ENCODE assay signal across 21 cellular contexts in the genomic region with DNA sequence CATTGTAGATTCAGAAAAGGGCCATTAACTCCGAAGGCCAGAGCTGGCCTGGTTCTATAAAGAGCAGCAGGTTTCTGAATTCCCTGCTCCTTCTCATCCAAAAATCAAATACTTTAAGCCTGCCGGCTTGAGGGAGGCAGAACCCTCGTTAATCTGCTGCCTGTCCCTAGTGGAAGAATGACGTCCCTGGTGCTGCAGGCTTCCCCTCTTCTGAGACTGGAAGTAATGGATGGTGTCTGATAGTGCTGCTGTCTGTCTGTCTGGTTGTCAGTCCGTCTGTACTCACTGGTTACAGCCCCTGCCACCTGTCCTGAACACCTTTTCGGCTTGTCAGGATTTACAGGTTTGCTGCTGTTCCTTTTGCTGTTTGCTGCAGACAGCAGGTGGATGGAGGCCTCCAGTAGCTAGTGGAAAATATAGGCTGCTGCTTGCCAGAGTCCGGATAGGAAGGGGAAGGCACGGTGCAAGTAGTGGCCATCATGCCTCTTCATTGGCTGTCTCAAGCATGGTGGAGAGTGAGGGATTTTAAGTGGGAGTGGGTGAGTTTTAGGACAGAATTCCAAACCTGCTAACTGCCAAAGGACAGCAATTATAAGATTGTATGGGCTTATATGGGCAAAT. TPM values are rescaled to one million over a fixed set of nuclear protein-coding genes. Genes with fewer than 3 reads are reported as not detected.
DNase-seq lines count a peak whose midpoint lies in the region; FAIRE-seq and TF ChIP-seq lines count a peak whose summit lies in the region.
"Had no signal": no experiment of that assay in that cellular context is flagged by ENCODE, and none has a peak within 500 bp of the region (broad histone marks: within the 10 kb centered on the region; RNA-seq: fewer than 3 reads in every experiment).

No MANE protein-coding gene starts in this region.

- FAIRE-seq in H1 (lab: Jason Lieb, UNC) (no peak), D721Med (lab: Jason Lieb, UNC) (no peak)
- FAIRE-seq: GM12878, GM18507 had no signal

- peak overlapping the region; percentile 30 for H3K4me3 Mint-ChIP-seq in neural progenitor cell
- H3K4me3 Mint-ChIP-seq in activated T-cell treated with anti-CD3 and anti-CD28 coated beads, Interleukin-2, amount 50 U/mL, for 24 hours = no peak overlapping the region

- no peak overlapping the region for H3K14ac ChIP-seq in H1 (ENCODE audit: insufficient read length)

- no peak overlapping the region; the same call in 1 of the 2 replicates for H3K18ac ChIP-seq in H1 (ENCODE audit: extremely low read depth, low read length)

- no peaks in the 10 kb centered on the region for H3K79me1 ChIP-seq in H1 (ENCODE audit: low read depth, low read length)

- WGBS in H1 (ENCODE audit: extremely low coverage in 1 of 2, insufficient coverage in 1 of 2, insufficient read length in 1 of 2, insufficient replicate concordance in 2 of 2, low coverage in 1 of 2, low lambda C conversion rate in 2 of 2, missing lambda C conversion rate in 1 of 2), 2 experiments = 76% methylated on average over 8 of the region's 8 CpGs; no CpG with 5 or more reads in 1 of the 2 experiments

- no peak overlapping the region for H3K23ac ChIP-seq in H1 (ENCODE audit: insufficient read length)

- peaks cover 9% of the 10 kb centered on the region for H3K4me1 Mint-ChIP-seq in neural progenitor cell
- H3K4me1 Mint-ChIP-seq in activated T-cell treated with anti-CD3 and anti-CD28 coated beads, Interleukin-2, amount 50 U/mL, for 24 hours (ENCODE audit: low read depth) = peaks cover 3% of the 10 kb centered on the region

- peak overlapping the region; percentile 6 to 41; a peak in 1 of 4 replicates for H3K4me2 ChIP-seq in H1 (ENCODE audit: insufficient read depth in 1 of 2, low read depth in 2 of 2, low read length in 2 of 2)
- peak overlapping the region; percentile 18 for H3K4me2 ChIP-seq in neural progenitor cell

- no peaks in the 10 kb centered on the region for H3K36me3 Mint-ChIP-seq in neural progenitor cell
- H3K36me3 Mint-ChIP-seq in activated T-cell treated with anti-CD3 and anti-CD28 coated beads, Interleukin-2, amount 50 U/mL, for 24 hours (ENCODE audit: low read depth) = peaks cover 2% of the 10 kb centered on the region

- peaks cover 8% of the 10 kb centered on the region; the same call in 1 of the 2 replicates for H3K23me2 ChIP-seq in H1 (ENCODE audit: low read depth, low read length)

- H4K5ac ChIP-seq in H1 (ENCODE audit: insufficient read length, low read depth, low read length) = no peak overlapping the region

- no peak overlapping the region for H4K8ac ChIP-seq in H1 (ENCODE audit: extremely low read depth, insufficient read depth, low read length)

- peaks cover 11% of the 10 kb centered on the region for H3F3A ChIP-seq in neural progenitor cell (ENCODE audit: low read depth)

- H3K27me3 Mint-ChIP-seq in neural progenitor cell (ENCODE audit: insufficient read depth, low read depth) = peaks cover 9% of the 10 kb centered on the region
- peaks cover 46% of the 10 kb centered on the region for H3K27me3 Mint-ChIP-seq in activated T-cell treated with anti-CD3 and anti-CD28 coated beads, Interleukin-2, amount 50 U/mL, for 24 hours

- DNase-seq in DMS53 (lab: John Stamatoyannopoulos, UW) (peak; percentile 15), DMS53 treated with DMSO at 0.1 percent for 48 hours (lab: John Stamatoyannopoulos, UW; ENCODE audit: unreplicated experiment) (no peak), NCI-H2227 treated with DMSO at 0.1 percent for 48 hours (lab: John Stamatoyannopoulos, UW) (peak; percentile 3), H1 (ENCODE audit: low read depth in 1 of 2, low spot score in 2 of 2) (no peak), neural progenitor cell (ENCODE audit: low spot score) (peak; percentile 20), D721Med (ENCODE audit: insufficient read length, low spot score) (no peak), HK-2 (ENCODE audit: unreplicated experiment) (no peak)
- no peak for DNase-seq in activated T-cell treated with anti-CD3 and anti-CD28 coated beads, Interleukin-2, amount 50 U/mL, for 24 hours
- DNase-seq: COR-L47; HCEC 1CT; NCI-H2107; NCI-H446 treated with DMSO at 0.1 percent for 48 hours; NK-92 treated with Interleukin-12 subunit alpha and Interleukin-12 subunit beta, amount 100 ng/mL, for 24 hours; OCI-M1 had no signal

- no peak overlapping the region for H2BK15ac ChIP-seq in H1 (ENCODE audit: low read length)

- H4K20me1 ChIP-seq in H1 (replicated peaks in 1 of 2; ENCODE audit: control insufficient read depth in 1 of 2, insufficient read depth in 2 of 2, low read length in 2 of 2) (no peaks in the 10 kb centered on the region), neural progenitor cell (ENCODE audit: low read depth) (peaks cover 7% of the 10 kb centered on the region)

- H2BK5ac ChIP-seq in H1 (ENCODE audit: low read depth, low read length) = no peak overlapping the region

- no peak overlapping the region for H2BK12ac ChIP-seq in H1 (ENCODE audit: low read depth, low read length)

- H3K9me3 ChIP-seq in H1 (ENCODE audit: insufficient read depth in 2 of 2, low read depth in 1 of 2, low read length in 1 of 2) = no peaks in the 10 kb centered on the region
- no peaks in the 10 kb centered on the region for H3K9me3 ChIP-seq in neural progenitor cell (ENCODE audit: low read depth)
- H3K9me3 ChIP-seq: SJSA1 had no signal

- POLR2A ChIA-PET in H1 (lab: Charles Lee; ENCODE audit: partially characterized antibody) = no interaction called here

- no peaks in the 10 kb centered on the region for H3K9me3 Mint-ChIP-seq in neural progenitor cell
- H3K9me3 Mint-ChIP-seq in activated T-cell treated with anti-CD3 and anti-CD28 coated beads, Interleukin-2, amount 50 U/mL, for 24 hours = no peaks in the 10 kb centered on the region

- H3K27ac Mint-ChIP-seq in neural progenitor cell = no peak overlapping the region
- no peak overlapping the region for H3K27ac Mint-ChIP-seq in activated T-cell treated with anti-CD3 and anti-CD28 coated beads, Interleukin-2, amount 50 U/mL, for 24 hours

- H3K79me2 ChIP-seq in H1 (ENCODE audit: control insufficient read depth in 1 of 2, insufficient read depth in 2 of 2, low read length in 2 of 2) (no peaks in the 10 kb centered on the region), neural progenitor cell (ENCODE audit: low read depth) (no peaks in the 10 kb centered on the region)

- H3K27me3 ChIP-seq in H1 (replicated peaks in 1 of 4; ENCODE audit: control insufficient read depth in 3 of 4, extremely low read depth in 1 of 4, insufficient read depth in 3 of 4, low read length in 3 of 4) (peaks cover 0 to 6% (median 1%) of the 10 kb centered on the region in 4 experiments; a peak in 2 of 7 replicates), neural progenitor cell (peaks cover 14% of the 10 kb centered on the region)

- H3K9ac ChIP-seq in H1 (replicated peaks in 1 of 4; ENCODE audit: extremely low read depth in 1 of 4, low read depth in 3 of 4, low read length in 3 of 4) = no peak overlapping the region
- H3K9ac ChIP-seq in neural progenitor cell = no peak overlapping the region

- H3K27ac ChIP-seq in H1 (ENCODE audit: low read depth, low read length) (no peak overlapping the region), neural progenitor cell (no peak overlapping the region)
- H3K27ac ChIP-seq: 22Rv1, C4-2B, HL-60, RWPE1, SJSA1 had no signal

- H3K36me3 ChIP-seq in H1 (ENCODE audit: control insufficient read depth in 2 of 4, insufficient read depth in 4 of 4, low read length in 3 of 4) (no peaks in the 10 kb centered on the region; a peak in 1 of 8 replicates), neural progenitor cell (no peaks in the 10 kb centered on the region)
- H3K36me3 ChIP-seq: SJSA1 had no signal

- no peak overlapping the region for H4K91ac ChIP-seq in H1 (replicated peaks; ENCODE audit: insufficient read length, low read length)

- CTCF ChIA-PET in H1 (lab: Charles Lee; ENCODE audit: partially characterized antibody) = no interaction called here

- H2AFZ ChIP-seq in H1 (ENCODE audit: low read length) (no peak overlapping the region), neural progenitor cell (replicated peaks) (no peak overlapping the region)

- peaks cover 0 to 3% (median 0%) of the 10 kb centered on the region in 4 experiments; a peak in 2 of 7 replicates for H3K4me1 ChIP-seq in H1 (replicated peaks in 1 of 4; ENCODE audit: control insufficient read depth in 3 of 4, insufficient read depth in 4 of 4, low read length in 3 of 4)
- H3K4me1 ChIP-seq in neural progenitor cell = peaks cover 3% of the 10 kb centered on the region

- TF ChIP-seq EP300 in H1 (IDR thresholded peaks at IDR 0.05; ENCODE audit: borderline replicate concordance in 1 of 2, low read depth in 2 of 2, low read length in 2 of 2) = no peak

- no peak for TF ChIP-seq POLR2A in H1 (IDR thresholded peaks at IDR 0.05; ENCODE audit: control extremely low read depth in 1 of 2, low read depth in 2 of 2, low read length in 2 of 2)

- TF ChIP-seq CTCF in H1 (IDR thresholded peaks at IDR 0.05; ENCODE audit: control extremely low read depth in 1 of 3, insufficient read depth in 1 of 3, low read depth in 1 of 3, low read length in 3 of 3) (no peak), neural progenitor cell (IDR thresholded peaks at IDR 0.05) (peak; percentile 20), D721Med (IDR thresholded peaks at IDR 0.05; ENCODE audit: insufficient read depth, missing control alignments) (no peak)

- H2BK20ac ChIP-seq in H1 (ENCODE audit: low read length) = no peak overlapping the region

- H2AK5ac ChIP-seq in H1 (ENCODE audit: low read depth, low read length) = no peak overlapping the region

- no peak overlapping the region for H3K56ac ChIP-seq in H1 (replicated peaks; ENCODE audit: insufficient read length, low read depth, low read length)

- no peak for TF ChIP-seq RAD21 in H1 (IDR thresholded peaks at IDR 0.05 in 1 of 2, conservative IDR thresholded peaks at IDR 0.05 in 1 of 2; ENCODE audit: low read depth in 2 of 2, low read length in 2 of 2)

- H2BK120ac ChIP-seq in H1 (replicated peaks; ENCODE audit: low read depth, low read length) = no peak overlapping the region

- no peak overlapping the region for H3K4ac ChIP-seq in H1 (replicated peaks; ENCODE audit: insufficient read length, low read depth, low read length)

- no peak overlapping the region for H3K4me3 ChIP-seq in H1 (ENCODE audit: extremely low read depth in 1 of 4, insufficient read depth in 2 of 4, low read depth in 3 of 4, low read length in 4 of 4)
- no peak overlapping the region for H3K4me3 ChIP-seq in neural progenitor cell
- H3K4me3 ChIP-seq: GM12878, SJSA1 had no signal

TF ChIP-seq in H1, 55 proteins besides CTCF, POLR2A, EP300 and RAD21:
- no peak for TF ChIP-seq CEBPB (IDR thresholded peaks at IDR 0.05; ENCODE audit: low read depth, low read length)
- TF ChIP-seq JUN (IDR thresholded peaks at IDR 0.05; ENCODE audit: low read depth, low read length) = no peak
TF ChIP-seq in H1: peak in this region for 0.

RNA-seq across cellular contexts. Expression of gene RIMS1, which starts 2.5 kb away (rescaled TPM):
- 2.3 TPM in 2 replicates for total RNA-seq in H1 (2021; fragmentation: NEBNext Ultra II Directional; extraction: Animal tissue kit (Norgen Biotek cat#: 25700))
- 0.35 and 0.63 TPM in 2 replicates for polyA plus RNA-seq in H1 (2011; rRNA removed)
- 0.66 TPM for polyA plus RNA-seq in H1 (2011; cell fraction: cytosol; rRNA removed)
- polyA plus RNA-seq in H1 (2011; cell fraction: nucleus; rRNA removed) = 0.98 TPM
- 0.87 to 1.8 TPM (median 1.1 TPM) in 4 replicates for polyA plus RNA-seq in H1 (2012, experiment 1 of 2)
- polyA plus RNA-seq in H1 (2012, experiment 2 of 2) = 0.21 TPM
- 0.75 TPM for polyA plus RNA-seq in H1 (2013, experiment 1 of 2)
- polyA plus RNA-seq in H1 (2013, experiment 2 of 2) = 0.66 TPM
- polyA minus RNA-seq in H1 (2011; rRNA and poly(A)+ RNA removed) = 7.7 and 12.1 TPM in 2 replicates
- polyA minus RNA-seq in H1 (2011; cell fraction: cytosol; rRNA and poly(A)+ RNA removed) = 3.0 TPM
- polyA minus RNA-seq in H1 (2011; cell fraction: nucleus; rRNA and poly(A)+ RNA removed) = 14.7 TPM
- 2.4 and 2.5 TPM in 2 replicates for total RNA-seq in neural progenitor cell (ENCODE audit: low replicate concordance)

Comparison
In these comparisons a context has a peak if more than half of its experiments do, and no peak if none do; other contexts are left out.
1. DNase-seq: peak in DMS53 (single experiment), NCI-H2227 treated with DMSO at 0.1 percent for 48 hours (single experiment) and neural progenitor cell (single experiment); none in DMS53 treated with DMSO at 0.1 percent for 48 hours (single experiment), H1 (0 of 2), D721Med (single experiment), activated T-cell treated with anti-CD3 and anti-CD28 coated beads, Interleukin-2, amount 50 U/mL, for 24 hours (single experiment) and HK-2 (single experiment).